15 cellular contexts compared by ENCODE assay signal in genomic region chr14:67270354-67270753, GRCh38. TPM values are rescaled to one million over a fixed set of nuclear protein-coding genes. Genes with fewer than 3 reads are reported as not detected.
DNase-seq lines count a peak whose midpoint lies in the region; ATAC-seq and TF ChIP-seq lines count a peak whose summit lies in the region.
"Had no signal": no experiment of that assay in that cellular context is flagged by ENCODE, and none has a peak within 500 bp of the region (broad histone marks: within the 10 kb centered on the region; RNA-seq: fewer than 3 reads in every experiment).

No MANE protein-coding gene starts in this region.

- DNase-seq in COLO829 (ENCODE audit: low spot score) (peak; percentile 49), iris pigment epithelial cell (ENCODE audit: low read depth) (peak; percentile 28), pons (ENCODE audit: low spot score) (peak; percentile 91), NCI-H510A (lab: John Stamatoyannopoulos, UW) (no peak), HT-29 (ENCODE audit: low spot score) (no peak), anterior cingulate cortex (lab: John Stamatoyannopoulos, UW) (no peak)
- DNase-seq: activated CD8-positive, alpha-beta memory T cell treated with anti-CD3 and anti-CD28 coated beads for 24 hours; activated naive CD8-positive, alpha-beta T cell treated with anti-CD3 and anti-CD28 coated beads, Interleukin-2, amount 50 U/mL, for 24 hours; Kasumi-1; NCI-H2029; T-helper 2 cell; tibial artery had no signal

- 0 out of 2 replicates have a peak overlapping the region, but pooled peaks have one; percentile 5 for H3K4me3 ChIP-seq in WI38 (ENCODE audit: low read depth, low read length)
- H3K4me3 ChIP-seq: BLaER1, tibial artery had no signal

- TF ChIP-seq CTCF in WI38 (IDR thresholded peaks at IDR 0.05; ENCODE audit: low read depth, low read length), result no peak

- no peak for ATAC-seq in GM18858 (IDR thresholded peaks at IDR 0.05; ENCODE audit: unreplicated experiment)
- ATAC-seq: activated naive CD8-positive, alpha-beta T cell treated with anti-CD3 and anti-CD28 coated beads, Interleukin-2, amount 50 U/mL, for 24 hours had no signal

RNA-seq across cellular contexts. Expression of gene PALS1, which starts 29.1 kb away (rescaled TPM):
- 4.7 and 8.3 TPM in 2 replicates for total RNA-seq in HT-29 (2014; rRNA removed; shearing (Covaris generic))

Comparison
In these comparisons a context has a peak if more than half of its experiments do, and no peak if none do; other contexts are left out.
1. DNase-seq: peak in COLO829 (single experiment), iris pigment epithelial cell (single experiment) and pons (single experiment); none in NCI-H510A (single experiment), HT-29 (single experiment) and anterior cingulate cortex (0 of 58).